Comparison of ENCODE assay signal across 27 cellular contexts in genomic region chr7:1263391-1263951, GRCh38. TPM values are rescaled to one million over a fixed set of nuclear protein-coding genes. Genes with fewer than 3 reads are reported as not detected.
DNase-seq lines count a peak whose midpoint lies in the region; ATAC-seq, FAIRE-seq and TF ChIP-seq lines count a peak whose summit lies in the region.
"Had no signal": no experiment of that assay in that cellular context is flagged by ENCODE, and none has a peak within 500 bp of the region (broad histone marks: within the 10 kb centered on the region; RNA-seq: fewer than 3 reads in every experiment).

No MANE protein-coding gene starts in this region.

- H3K4me1 Mint-ChIP-seq in naive thymus-derived CD4-positive, alpha-beta T cell = no peaks in the 10 kb centered on the region
- H3K4me1 Mint-ChIP-seq: CD14-positive monocyte; CD8-positive, alpha-beta memory T cell; GM23338 had no signal

- H3K4me3 ChIP-seq in right lobe of liver = no peak overlapping the region
- H3K4me3 ChIP-seq in naive thymus-derived CD4-positive, alpha-beta T cell (ENCODE audit: low read length) = no peak overlapping the region
- H3K4me3 ChIP-seq: GM23338, MG63, SK-N-MC had no signal

- DNase-seq in NCI-H2171 treated with DMSO at 0.1 percent for 48 hours (lab: John Stamatoyannopoulos, UW) (peak; percentile 33), NCI-H2171 (lab: John Stamatoyannopoulos, UW) (no peak), NCI-H69 (lab: John Stamatoyannopoulos, UW) (peak; percentile 29), right lobe of liver (peak in 2 of 3 donors; percentile 8 to 44), urothelium cell line (ENCODE audit: low spot score) (no peak), GM12891 (ENCODE audit: insufficient read length, low spot score) (no peak)
- DNase-seq in naive thymus-derived CD4-positive, alpha-beta T cell = no peak
- DNase-seq: 8988T, ACHN, BE2C, DMS153, DND-41, HCEC 1CT, IMR-90, KG1, MG63, NCI-H2029, NCI-H2227 treated with DMSO at 0.1 percent for 48 hours, NCI-H526 treated with DMSO at 0.1 percent for 48 hours, SIG-M5 had no signal

- no peak for TF ChIP-seq POLR2A in right lobe of liver (IDR thresholded peaks at IDR 0.05)
- no peak for TF ChIP-seq POLR2A in GM12891 (IDR thresholded peaks at IDR 0.05; ENCODE audit: low read depth, low read length)

- CTCF ChIA-PET in naive thymus-derived CD4-positive, alpha-beta T cell (lab: Charles Lee) = no interaction called here

- no peak overlapping the region for H3K27ac ChIP-seq in right lobe of liver
- no peak overlapping the region for H3K27ac ChIP-seq in naive thymus-derived CD4-positive, alpha-beta T cell (ENCODE audit: low read depth, low read length)
- H3K27ac ChIP-seq: RWPE1, SK-N-MC had no signal

- 80% methylated on average over 8 of the region's 28 CpGs for WGBS in right lobe of liver (ENCODE audit: insufficient coverage, low coverage, low lambda C conversion rate, missing lambda C conversion rate)

- peaks cover 4 to 47% (median 29%) of the 10 kb centered on the region in 5 donors for H3K27me3 Mint-ChIP-seq in naive thymus-derived CD4-positive, alpha-beta T cell

- no peaks in the 10 kb centered on the region for H3K27me3 ChIP-seq in right lobe of liver
- peaks cover 0 to 5% of the 10 kb centered on the region in 2 donors for H3K27me3 ChIP-seq in naive thymus-derived CD4-positive, alpha-beta T cell (ENCODE audit: control insufficient read depth in 2 of 2, insufficient read depth in 2 of 2, low read length in 2 of 2)

- no peaks in the 10 kb centered on the region for H3K9me3 ChIP-seq in right lobe of liver
- no peaks in the 10 kb centered on the region for H3K9me3 ChIP-seq in naive thymus-derived CD4-positive, alpha-beta T cell (ENCODE audit: control insufficient read depth in 2 of 3, low read length in 3 of 3)
- H3K9me3 ChIP-seq: BE2C, MG63 had no signal

- intact Hi-C loops in right lobe of liver (cut with DNase I) = no loop called here
- intact Hi-C loops in naive thymus-derived CD4-positive, alpha-beta T cell (cut with micrococcal nuclease) = no loop called here

- no peak for TF ChIP-seq CTCF in right lobe of liver (IDR thresholded peaks at IDR 0.05)

- H3K4me1 ChIP-seq in right lobe of liver = no peaks in the 10 kb centered on the region
- no peaks in the 10 kb centered on the region for H3K4me1 ChIP-seq in naive thymus-derived CD4-positive, alpha-beta T cell (ENCODE audit: control insufficient read depth in 2 of 2, insufficient read depth in 2 of 2, low read length in 2 of 2)
- H3K4me1 ChIP-seq: BE2C had no signal

- no peak overlapping the region for H3K27ac Mint-ChIP-seq in naive thymus-derived CD4-positive, alpha-beta T cell
- H3K27ac Mint-ChIP-seq: CD14-positive monocyte; CD8-positive, alpha-beta memory T cell; GM23338 had no signal

- H3K36me3 ChIP-seq in right lobe of liver = no peaks in the 10 kb centered on the region
- no peaks in the 10 kb centered on the region for H3K36me3 ChIP-seq in naive thymus-derived CD4-positive, alpha-beta T cell (ENCODE audit: control insufficient read depth in 2 of 3, insufficient read depth in 3 of 3, low read length in 3 of 3)
- H3K36me3 ChIP-seq: BE2C, MG63 had no signal

- FAIRE-seq in urothelium cell line (lab: Jason Lieb, UNC) = peak; percentile 93
- no peak for FAIRE-seq in GM12891 (lab: Jason Lieb, UNC)
- FAIRE-seq: GM18507 had no signal

- POLR2A ChIA-PET in naive thymus-derived CD4-positive, alpha-beta T cell (lab: Charles Lee) = no interaction called here

- H3K4me3 Mint-ChIP-seq in naive thymus-derived CD4-positive, alpha-beta T cell = no peak overlapping the region
- H3K4me3 Mint-ChIP-seq: CD14-positive monocyte; CD8-positive, alpha-beta memory T cell; GM23338 had no signal

- H3K9me3 Mint-ChIP-seq in naive thymus-derived CD4-positive, alpha-beta T cell = no peaks in the 10 kb centered on the region
- H3K9me3 Mint-ChIP-seq: CD8-positive, alpha-beta memory T cell; GM23338 had no signal

- H3K36me3 Mint-ChIP-seq in naive thymus-derived CD4-positive, alpha-beta T cell = peaks cover 0 to 4% (median 0%) of the 10 kb centered on the region in 5 donors
- H3K36me3 Mint-ChIP-seq: CD14-positive monocyte; CD8-positive, alpha-beta memory T cell had no signal

- ATAC-seq in right lobe of liver = no peak
- no peak for ATAC-seq in naive thymus-derived CD4-positive, alpha-beta T cell
- ATAC-seq: GM23338 had no signal

TF ChIP-seq in GM12891, 5 proteins besides CTCF, POLR2A, EP300 and RAD21:
- no peak for TF ChIP-seq SPI1 (IDR thresholded peaks at IDR 0.05; ENCODE audit: low read depth, low read length)
- TF ChIP-seq PAX5 (IDR thresholded peaks at IDR 0.05; ENCODE audit: insufficient read depth, low read length, severe bottlenecking) = no peak
- no peak for TF ChIP-seq TAF1 (IDR thresholded peaks at IDR 0.05; ENCODE audit: low read depth, low read length)
- no peak for TF ChIP-seq POU2F2 (IDR thresholded peaks at IDR 0.05; ENCODE audit: low read depth, low read length)

RNA-seq across cellular contexts. Expression of gene UNCX, which starts 30.8 kb away (rescaled TPM):
- total RNA-seq in right lobe of liver = not detected
- not detected for total RNA-seq in naive thymus-derived CD4-positive, alpha-beta T cell
- not detected for polyA plus RNA-seq in naive thymus-derived CD4-positive, alpha-beta T cell
- not detected for polyA plus RNA-seq in GM12891 (2012; ENCODE audit: low read depth, missing spikeins)
- total RNA-seq: CD8-positive, alpha-beta memory T cell; GM23338; IMR-90; NCI-H460 had no signal
- polyA plus RNA-seq: CD14-positive monocyte; CD8-positive, alpha-beta memory T cell; GM23338; IMR-90 had no signal

Comparison
In these comparisons a context has a peak if more than half of its experiments do, and no peak if none do; other contexts are left out.
1. DNase-seq: peak in NCI-H2171 treated with DMSO at 0.1 percent for 48 hours (single experiment), NCI-H69 (single experiment) and right lobe of liver (2 of 3); none in NCI-H2171 (single experiment), urothelium cell line (single experiment), naive thymus-derived CD4-positive, alpha-beta T cell (0 of 9) and GM12891 (single experiment).